In the genomic region with DNA sequence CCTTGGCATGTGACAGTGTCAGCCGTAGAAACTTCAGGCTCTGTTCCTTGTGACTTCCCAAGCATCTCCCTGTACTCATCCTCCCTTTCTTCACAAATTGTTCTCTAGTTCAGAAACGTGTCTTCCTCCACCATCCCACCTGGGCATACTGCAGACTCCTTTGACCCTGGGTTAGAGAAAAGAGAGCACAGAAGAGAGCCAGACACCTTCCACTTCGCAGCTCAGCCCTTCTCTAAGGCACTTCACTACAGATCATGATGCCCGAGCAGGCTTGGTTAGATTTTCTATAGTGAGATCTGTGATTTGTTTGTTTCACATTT, we compare ENCODE assay signal across 9 cellular contexts.
DNase-seq lines count a peak whose midpoint lies in the region; ATAC-seq and TF ChIP-seq lines count a peak whose summit lies in the region.
"Had no signal": no experiment of that assay in that cellular context is flagged by ENCODE, and none has a peak within 500 bp of the region (broad histone marks: within the 10 kb centered on the region; RNA-seq: fewer than 3 reads in every experiment).

No MANE protein-coding gene starts in this region.

- H3K4me3 ChIP-seq in thyroid gland (replicated peaks in 1 of 3) = no peak overlapping the region
- H3K4me3 ChIP-seq: thoracic aorta had no signal

- WGBS in thyroid gland, 2 donors = 15 to 18% methylated on average over 4 of the region's 4 CpGs

- ATAC-seq in GM18505 (IDR thresholded peaks at IDR 0.05; ENCODE audit: unreplicated experiment) (peak; percentile 22), GM21423 (IDR thresholded peaks at IDR 0.05; ENCODE audit: unreplicated experiment) (peak; percentile 18), HG03196 (IDR thresholded peaks at IDR 0.05; ENCODE audit: unreplicated experiment) (peak; percentile 12), foreskin keratinocyte (peak; percentile 37), HG02970 (IDR thresholded peaks at IDR 0.05; ENCODE audit: low FRiP score, unreplicated experiment) (no peak)
- no peak for ATAC-seq in activated CD4-positive, CD25-positive, alpha-beta regulatory T cell treated with anti-CD3 and anti-CD28 coated beads, Interleukin-2, amount 50 U/mL, for 24 hours

- H3K27me3 ChIP-seq in foreskin keratinocyte = no peaks in the 10 kb centered on the region
- no peaks in the 10 kb centered on the region for H3K27me3 ChIP-seq in thyroid gland

- no peaks in the 10 kb centered on the region for H3K9me3 ChIP-seq in thyroid gland
- H3K9me3 ChIP-seq: thoracic aorta had no signal

- no peak overlapping the region for H3K27ac ChIP-seq in foreskin keratinocyte
- H3K27ac ChIP-seq in thyroid gland = no peak overlapping the region
- H3K27ac ChIP-seq: thoracic aorta had no signal

- no peak for TF ChIP-seq POLR2A in GM18505 (IDR thresholded peaks at IDR 0.05; ENCODE audit: borderline replicate concordance, extremely low read depth, insufficient read depth, insufficient read length)
- TF ChIP-seq POLR2A in thyroid gland (IDR thresholded peaks at IDR 0.05) = no peak

- DNase-seq in foreskin keratinocyte (no peak), NCI-H2107 (lab: John Stamatoyannopoulos, UW) (no peak), thyroid gland (no peak)

- intact Hi-C loops in thyroid gland (cut with DNase I) = no loop called here

- H3K36me3 ChIP-seq in thyroid gland = no peaks in the 10 kb centered on the region
- H3K36me3 ChIP-seq: thoracic aorta had no signal

- no peaks in the 10 kb centered on the region for H3K4me1 ChIP-seq in foreskin keratinocyte
- H3K4me1 ChIP-seq in thyroid gland = peaks cover 0 to 14% of the 10 kb centered on the region in 2 donors

- TF ChIP-seq CTCF in foreskin keratinocyte (conservative IDR thresholded peaks at IDR 0.05) (no peak), thyroid gland (IDR thresholded peaks at IDR 0.05) (no peak)

Comparison
In these comparisons a context has a peak if more than half of its experiments do, and no peak if none do; other contexts are left out.
1. ATAC-seq: peak in GM18505 (single experiment), GM21423 (single experiment), HG03196 (single experiment) and foreskin keratinocyte (single experiment); none in HG02970 (single experiment) and activated CD4-positive, CD25-positive, alpha-beta regulatory T cell treated with anti-CD3 and anti-CD28 coated beads, Interleukin-2, amount 50 U/mL, for 24 hours (0 of 2).